Comparison of ENCODE assay signal across 1 cellular context in genomic region chr19:49875801-49876421, GRCh38.
TF ChIP-seq lines count a peak whose summit lies in the region.

No MANE protein-coding gene starts in this region.

TF ChIP-seq in HepG2, 621 proteins besides CTCF, POLR2A, EP300 and RAD21 (continued from another document and continues in another):
- TF ChIP-seq ZNF460 (CRISPR knock-in tag; IDR thresholded peaks at IDR 0.05; ENCODE audit: borderline replicate concordance), result no peak
- TF ChIP-seq, protein P1, sequence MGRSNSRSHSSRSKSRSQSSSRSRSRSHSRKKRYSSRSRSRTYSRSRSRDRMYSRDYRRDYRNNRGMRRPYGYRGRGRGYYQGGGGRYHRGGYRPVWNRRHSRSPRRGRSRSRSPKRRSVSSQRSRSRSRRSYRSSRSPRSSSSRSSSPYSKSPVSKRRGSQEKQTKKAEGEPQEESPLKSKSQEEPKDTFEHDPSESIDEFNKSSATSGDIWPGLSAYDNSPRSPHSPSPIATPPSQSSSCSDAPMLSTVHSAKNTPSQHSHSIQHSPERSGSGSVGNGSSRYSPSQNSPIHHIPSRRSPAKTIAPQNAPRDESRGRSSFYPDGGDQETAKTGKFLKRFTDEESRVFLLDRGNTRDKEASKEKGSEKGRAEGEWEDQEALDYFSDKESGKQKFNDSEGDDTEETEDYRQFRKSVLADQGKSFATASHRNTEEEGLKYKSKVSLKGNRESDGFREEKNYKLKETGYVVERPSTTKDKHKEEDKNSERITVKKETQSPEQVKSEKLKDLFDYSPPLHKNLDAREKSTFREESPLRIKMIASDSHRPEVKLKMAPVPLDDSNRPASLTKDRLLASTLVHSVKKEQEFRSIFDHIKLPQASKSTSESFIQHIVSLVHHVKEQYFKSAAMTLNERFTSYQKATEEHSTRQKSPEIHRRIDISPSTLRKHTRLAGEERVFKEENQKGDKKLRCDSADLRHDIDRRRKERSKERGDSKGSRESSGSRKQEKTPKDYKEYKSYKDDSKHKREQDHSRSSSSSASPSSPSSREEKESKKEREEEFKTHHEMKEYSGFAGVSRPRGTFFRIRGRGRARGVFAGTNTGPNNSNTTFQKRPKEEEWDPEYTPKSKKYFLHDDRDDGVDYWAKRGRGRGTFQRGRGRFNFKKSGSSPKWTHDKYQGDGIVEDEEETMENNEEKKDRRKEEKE (IDR thresholded peaks at IDR 0.05), result no peak
- TF ChIP-seq ZNF256 (CRISPR knock-in tag; conservative IDR thresholded peaks at IDR 0.05), result no peak
- no peak for TF ChIP-seq ZNF639 (CRISPR knock-in tag; conservative IDR thresholded peaks at IDR 0.05)
- TF ChIP-seq LCORL (IDR thresholded peaks at IDR 0.05), result no peak
- TF ChIP-seq LCORL (CRISPR knock-in tag; IDR thresholded peaks at IDR 0.05), result 0 out of 2 replicates have a peak, but pooled peaks have one; percentile 27
- 0 out of 2 replicates have a peak, but pooled peaks have one; percentile 11 for TF ChIP-seq KDM5B (CRISPR knock-in tag; IDR thresholded peaks at IDR 0.05; ENCODE audit: borderline replicate concordance)
- no peak for TF ChIP-seq ZNF10 (CRISPR knock-in tag; IDR thresholded peaks at IDR 0.05; ENCODE audit: borderline replicate concordance, low read depth)
- TF ChIP-seq TEAD2 (CRISPR knock-in tag; IDR thresholded peaks at IDR 0.05), result no peak
- peak; percentile 96; the same call in 1 of the 2 replicates for TF ChIP-seq ZBTB8A (CRISPR knock-in tag; IDR thresholded peaks at IDR 0.05; ENCODE audit: borderline replicate concordance, low read depth)
- no peak for TF ChIP-seq ZNF138 (CRISPR knock-in tag; IDR thresholded peaks at IDR 0.05; ENCODE audit: low read depth)
- TF ChIP-seq ZNF510 (CRISPR knock-in tag; IDR thresholded peaks at IDR 0.05; ENCODE audit: low read depth), result no peak
- no peak; the same call in 1 of the 2 replicates for TF ChIP-seq ZNF674 (CRISPR knock-in tag; IDR thresholded peaks at IDR 0.05; ENCODE audit: low read depth)
- no peak for TF ChIP-seq HMGA1 (CRISPR knock-in tag; conservative IDR thresholded peaks at IDR 0.05)
- TF ChIP-seq GATA4 (IDR thresholded peaks at IDR 0.05; ENCODE audit: borderline replicate concordance, low read depth), result peak; percentile 24; the same call in 1 of the 2 replicates
- TF ChIP-seq, protein P2, sequence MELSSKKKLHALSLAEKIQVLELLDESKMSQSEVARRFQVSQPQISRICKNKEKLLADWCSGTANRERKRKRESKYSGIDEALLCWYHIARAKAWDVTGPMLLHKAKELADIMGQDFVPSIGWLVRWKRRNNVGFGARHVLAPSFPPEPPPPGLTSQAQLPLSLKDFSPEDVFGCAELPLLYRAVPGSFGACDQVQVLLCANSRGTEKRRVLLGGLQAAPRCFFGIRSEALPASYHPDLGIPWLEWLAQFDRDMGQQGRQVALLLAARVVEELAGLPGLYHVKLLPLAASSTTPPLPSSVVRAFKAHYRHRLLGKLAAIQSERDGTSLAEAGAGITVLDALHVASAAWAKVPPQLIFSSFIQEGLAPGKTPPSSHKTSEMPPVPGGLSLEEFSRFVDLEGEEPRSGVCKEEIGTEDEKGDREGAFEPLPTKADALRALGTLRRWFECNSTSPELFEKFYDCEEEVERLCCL (CRISPR knock-in tag; IDR thresholded peaks at IDR 0.05; ENCODE audit: borderline replicate concordance), result no peak
- TF ChIP-seq ARID5B (CRISPR knock-in tag; IDR thresholded peaks at IDR 0.05), result peak; percentile 1; the same call in 1 of the 2 replicates
- TF ChIP-seq SSRP1 (CRISPR knock-in tag; IDR thresholded peaks at IDR 0.05), result no peak
- TF ChIP-seq FOXJ3 (CRISPR knock-in tag; IDR thresholded peaks at IDR 0.05; ENCODE audit: borderline replicate concordance), result no peak
- TF ChIP-seq ZNF142 (CRISPR knock-in tag; IDR thresholded peaks at IDR 0.05), result 0 out of 2 replicates have a peak, but pooled peaks have one; percentile 21
- TF ChIP-seq ZNF567 (CRISPR knock-in tag; IDR thresholded peaks at IDR 0.05; ENCODE audit: borderline replicate concordance), result no peak
- TF ChIP-seq KLF12 (CRISPR knock-in tag; IDR thresholded peaks at IDR 0.05; ENCODE audit: borderline replicate concordance), result no peak
- TF ChIP-seq ZNF557 (CRISPR knock-in tag; IDR thresholded peaks at IDR 0.05), result no peak
- no peak for TF ChIP-seq ZC3H4 (CRISPR knock-in tag; IDR thresholded peaks at IDR 0.05; ENCODE audit: borderline replicate concordance)
- TF ChIP-seq PTBP1 (IDR thresholded peaks at IDR 0.05; ENCODE audit: low read depth, low read length, poor library complexity, severe bottlenecking), result no peak
- TF ChIP-seq PHF8 (CRISPR knock-in tag; IDR thresholded peaks at IDR 0.05), result peak; percentile 21
- no peak for TF ChIP-seq ZNF569 (CRISPR knock-in tag; IDR thresholded peaks at IDR 0.05; ENCODE audit: borderline replicate concordance)
- TF ChIP-seq NFYC (CRISPR knock-in tag; IDR thresholded peaks at IDR 0.05), result no peak
- TF ChIP-seq ZNF772 (CRISPR knock-in tag; IDR thresholded peaks at IDR 0.05), result no peak
- TF ChIP-seq RBM39 (IDR thresholded peaks at IDR 0.05; ENCODE audit: low read depth, low read length, poor library complexity, severe bottlenecking), result no peak
- TF ChIP-seq, protein P3, sequence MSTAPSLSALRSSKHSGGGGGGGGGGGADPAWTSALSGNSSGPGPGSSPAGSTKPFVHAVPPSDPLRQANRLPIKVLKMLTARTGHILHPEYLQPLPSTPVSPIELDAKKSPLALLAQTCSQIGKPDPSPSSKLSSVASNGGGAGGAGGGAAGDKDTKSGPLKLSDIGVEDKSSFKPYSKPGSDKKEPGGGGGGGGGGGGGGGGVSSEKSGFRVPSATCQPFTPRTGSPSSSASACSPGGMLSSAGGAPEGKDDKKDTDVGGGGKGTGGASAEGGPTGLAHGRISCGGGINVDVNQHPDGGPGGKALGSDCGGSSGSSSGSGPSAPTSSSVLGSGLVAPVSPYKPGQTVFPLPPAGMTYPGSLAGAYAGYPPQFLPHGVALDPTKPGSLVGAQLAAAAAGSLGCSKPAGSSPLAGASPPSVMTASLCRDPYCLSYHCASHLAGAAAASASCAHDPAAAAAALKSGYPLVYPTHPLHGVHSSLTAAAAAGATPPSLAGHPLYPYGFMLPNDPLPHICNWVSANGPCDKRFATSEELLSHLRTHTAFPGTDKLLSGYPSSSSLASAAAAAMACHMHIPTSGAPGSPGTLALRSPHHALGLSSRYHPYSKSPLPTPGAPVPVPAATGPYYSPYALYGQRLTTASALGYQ (CRISPR knock-in tag; IDR thresholded peaks at IDR 0.05), result no peak
- no peak for TF ChIP-seq PAX8 (CRISPR knock-in tag; IDR thresholded peaks at IDR 0.05; ENCODE audit: borderline replicate concordance)
- no peak for TF ChIP-seq CHCHD3 (CRISPR knock-in tag; IDR thresholded peaks at IDR 0.05)
- no peak for TF ChIP-seq SIX1 (CRISPR knock-in tag; IDR thresholded peaks at IDR 0.05; ENCODE audit: borderline replicate concordance)
- TF ChIP-seq ARNT (IDR thresholded peaks at IDR 0.05), result no peak
- TF ChIP-seq GFI1 (CRISPR knock-in tag; IDR thresholded peaks at IDR 0.05; ENCODE audit: borderline replicate concordance), result no peak
- no peak for TF ChIP-seq GPN1 (CRISPR knock-in tag; IDR thresholded peaks at IDR 0.05; ENCODE audit: borderline replicate concordance)
- TF ChIP-seq SMC3 (IDR thresholded peaks at IDR 0.05; ENCODE audit: low read length), result no peak
- TF ChIP-seq, protein P4, sequence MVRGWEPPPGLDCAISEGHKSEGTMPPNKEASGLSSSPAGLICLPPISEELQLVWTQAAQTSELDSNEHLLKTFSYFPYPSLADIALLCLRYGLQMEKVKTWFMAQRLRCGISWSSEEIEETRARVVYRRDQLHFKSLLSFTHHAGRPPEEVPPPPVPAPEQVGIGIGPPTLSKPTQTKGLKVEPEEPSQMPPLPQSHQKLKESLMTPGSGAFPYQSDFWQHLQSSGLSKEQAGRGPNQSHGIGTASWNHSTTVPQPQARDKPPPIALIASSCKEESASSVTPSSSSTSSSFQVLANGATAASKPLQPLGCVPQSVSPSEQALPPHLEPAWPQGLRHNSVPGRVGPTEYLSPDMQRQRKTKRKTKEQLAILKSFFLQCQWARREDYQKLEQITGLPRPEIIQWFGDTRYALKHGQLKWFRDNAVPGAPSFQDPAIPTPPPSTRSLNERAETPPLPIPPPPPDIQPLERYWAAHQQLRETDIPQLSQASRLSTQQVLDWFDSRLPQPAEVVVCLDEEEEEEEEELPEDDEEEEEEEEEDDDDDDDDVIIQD (CRISPR knock-in tag; IDR thresholded peaks at IDR 0.05; ENCODE audit: low read depth), result no peak
- no peak for TF ChIP-seq ZNF672 (CRISPR knock-in tag; IDR thresholded peaks at IDR 0.05)
- no peak for TF ChIP-seq HOXA3 (CRISPR knock-in tag; IDR thresholded peaks at IDR 0.05)
- TF ChIP-seq ZNF253 (CRISPR knock-in tag; IDR thresholded peaks at IDR 0.05; ENCODE audit: borderline replicate concordance), result 0 out of 2 replicates have a peak, but pooled peaks have one; percentile 15
- no peak for TF ChIP-seq ISX (CRISPR knock-in tag; conservative IDR thresholded peaks at IDR 0.05)
- TF ChIP-seq GATAD2A (CRISPR knock-in tag; IDR thresholded peaks at IDR 0.05), result no peak; the same call in 1 of the 2 replicates
- 0 out of 2 replicates have a peak, but pooled peaks have one; percentile 12 for TF ChIP-seq ZMYM3 (CRISPR knock-in tag; IDR thresholded peaks at IDR 0.05)
- no peak; the same call in 1 of the 2 replicates for TF ChIP-seq MXD4 (CRISPR knock-in tag; IDR thresholded peaks at IDR 0.05)
- no peak for TF ChIP-seq RFXANK (CRISPR knock-in tag; IDR thresholded peaks at IDR 0.05)
